Comparison of ENCODE assay signal across 1 cellular context in the genomic region with DNA sequence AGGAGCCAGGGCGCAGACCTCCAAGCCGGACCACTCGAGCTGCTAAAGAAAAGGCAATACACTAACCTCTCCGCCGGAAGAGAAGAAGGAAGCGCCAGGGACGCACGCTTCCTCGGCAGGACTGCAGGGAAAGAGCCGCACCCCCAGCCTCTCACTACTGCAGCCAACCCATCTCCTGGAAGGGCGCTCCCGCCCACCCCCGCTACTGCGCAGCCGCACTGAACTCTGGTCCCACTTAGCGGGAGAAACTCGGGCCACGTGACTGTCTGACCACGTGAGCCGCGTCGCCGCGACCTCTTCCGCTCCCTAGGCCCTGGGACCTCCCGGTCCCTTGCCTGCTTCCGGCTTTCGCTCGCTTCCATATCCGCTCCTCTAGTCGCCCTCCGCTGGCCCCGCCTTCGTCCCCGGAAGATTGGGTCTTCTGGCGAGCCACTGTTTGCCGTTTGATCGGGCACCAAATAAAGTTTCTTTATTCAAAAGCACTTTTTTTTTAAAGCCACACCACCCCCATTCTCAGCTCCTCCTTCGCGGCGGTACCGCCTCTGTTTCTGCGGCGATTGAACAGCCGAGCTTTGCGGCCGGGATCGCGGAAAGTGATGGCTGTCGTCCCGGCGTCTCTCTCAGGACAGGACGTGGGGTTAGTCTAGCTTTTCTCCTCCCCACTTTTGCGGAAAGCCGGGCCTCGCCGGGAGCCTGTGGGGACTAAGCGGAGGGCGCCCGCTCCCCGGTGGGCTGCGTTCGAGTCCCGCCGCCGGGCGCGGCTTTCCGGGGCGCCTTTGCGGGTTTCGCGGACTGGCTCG.
TF ChIP-seq lines count a peak whose summit lies in the region.

A gene with protein sequence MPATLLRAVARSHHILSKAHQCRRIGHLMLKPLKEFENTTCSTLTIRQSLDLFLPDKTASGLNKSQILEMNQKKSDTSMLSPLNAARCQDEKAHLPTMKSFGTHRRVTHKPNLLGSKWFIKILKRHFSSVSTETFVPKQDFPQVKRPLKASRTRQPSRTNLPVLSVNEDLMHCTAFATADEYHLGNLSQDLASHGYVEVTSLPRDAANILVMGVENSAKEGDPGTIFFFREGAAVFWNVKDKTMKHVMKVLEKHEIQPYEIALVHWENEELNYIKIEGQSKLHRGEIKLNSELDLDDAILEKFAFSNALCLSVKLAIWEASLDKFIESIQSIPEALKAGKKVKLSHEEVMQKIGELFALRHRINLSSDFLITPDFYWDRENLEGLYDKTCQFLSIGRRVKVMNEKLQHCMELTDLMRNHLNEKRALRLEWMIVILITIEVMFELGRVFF (minus strand): TSS at position 177 of the 800 bp plus-strand sequence. CDS start 6,315 bp downstream, outside the sequence.

TF ChIP-seq in K562, 482 proteins besides CTCF, POLR2A, EP300 and RAD21 (continued from another document and continues in another):
- TF ChIP-seq, protein P1, sequence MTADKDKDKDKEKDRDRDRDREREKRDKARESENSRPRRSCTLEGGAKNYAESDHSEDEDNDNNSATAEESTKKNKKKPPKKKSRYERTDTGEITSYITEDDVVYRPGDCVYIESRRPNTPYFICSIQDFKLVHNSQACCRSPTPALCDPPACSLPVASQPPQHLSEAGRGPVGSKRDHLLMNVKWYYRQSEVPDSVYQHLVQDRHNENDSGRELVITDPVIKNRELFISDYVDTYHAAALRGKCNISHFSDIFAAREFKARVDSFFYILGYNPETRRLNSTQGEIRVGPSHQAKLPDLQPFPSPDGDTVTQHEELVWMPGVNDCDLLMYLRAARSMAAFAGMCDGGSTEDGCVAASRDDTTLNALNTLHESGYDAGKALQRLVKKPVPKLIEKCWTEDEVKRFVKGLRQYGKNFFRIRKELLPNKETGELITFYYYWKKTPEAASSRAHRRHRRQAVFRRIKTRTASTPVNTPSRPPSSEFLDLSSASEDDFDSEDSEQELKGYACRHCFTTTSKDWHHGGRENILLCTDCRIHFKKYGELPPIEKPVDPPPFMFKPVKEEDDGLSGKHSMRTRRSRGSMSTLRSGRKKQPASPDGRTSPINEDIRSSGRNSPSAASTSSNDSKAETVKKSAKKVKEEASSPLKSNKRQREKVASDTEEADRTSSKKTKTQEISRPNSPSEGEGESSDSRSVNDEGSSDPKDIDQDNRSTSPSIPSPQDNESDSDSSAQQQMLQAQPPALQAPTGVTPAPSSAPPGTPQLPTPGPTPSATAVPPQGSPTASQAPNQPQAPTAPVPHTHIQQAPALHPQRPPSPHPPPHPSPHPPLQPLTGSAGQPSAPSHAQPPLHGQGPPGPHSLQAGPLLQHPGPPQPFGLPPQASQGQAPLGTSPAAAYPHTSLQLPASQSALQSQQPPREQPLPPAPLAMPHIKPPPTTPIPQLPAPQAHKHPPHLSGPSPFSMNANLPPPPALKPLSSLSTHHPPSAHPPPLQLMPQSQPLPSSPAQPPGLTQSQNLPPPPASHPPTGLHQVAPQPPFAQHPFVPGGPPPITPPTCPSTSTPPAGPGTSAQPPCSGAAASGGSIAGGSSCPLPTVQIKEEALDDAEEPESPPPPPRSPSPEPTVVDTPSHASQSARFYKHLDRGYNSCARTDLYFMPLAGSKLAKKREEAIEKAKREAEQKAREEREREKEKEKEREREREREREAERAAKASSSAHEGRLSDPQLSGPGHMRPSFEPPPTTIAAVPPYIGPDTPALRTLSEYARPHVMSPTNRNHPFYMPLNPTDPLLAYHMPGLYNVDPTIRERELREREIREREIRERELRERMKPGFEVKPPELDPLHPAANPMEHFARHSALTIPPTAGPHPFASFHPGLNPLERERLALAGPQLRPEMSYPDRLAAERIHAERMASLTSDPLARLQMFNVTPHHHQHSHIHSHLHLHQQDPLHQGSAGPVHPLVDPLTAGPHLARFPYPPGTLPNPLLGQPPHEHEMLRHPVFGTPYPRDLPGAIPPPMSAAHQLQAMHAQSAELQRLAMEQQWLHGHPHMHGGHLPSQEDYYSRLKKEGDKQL (CRISPR knock-in tag; IDR thresholded peaks at IDR 0.05; ENCODE audit: borderline replicate concordance), result no peak
- peak; percentile 64 for TF ChIP-seq FOSL1 (tag; conservative IDR thresholded peaks at IDR 0.05)
- TF ChIP-seq PHF21A (IDR thresholded peaks at IDR 0.05; ENCODE audit: borderline replicate concordance, low read depth), result 0 out of 2 replicates have a peak, but pooled peaks have one; percentile 46
- TF ChIP-seq BRCA1 (IDR thresholded peaks at IDR 0.05), result no peak
- no peak for TF ChIP-seq BRCA1 (CRISPR knock-in tag; IDR thresholded peaks at IDR 0.05)
- peak in 1 of 2 experiments; percentile 97; a peak in 2 of 4 replicates for TF ChIP-seq HDAC1 (IDR thresholded peaks at IDR 0.05)
- TF ChIP-seq ZNF41 (CRISPR knock-in tag; conservative IDR thresholded peaks at IDR 0.05), result no peak
- TF ChIP-seq GABPA (tag; conservative IDR thresholded peaks at IDR 0.05; ENCODE audit: low read depth), result peak; percentile 97
- TF ChIP-seq, protein P2, sequence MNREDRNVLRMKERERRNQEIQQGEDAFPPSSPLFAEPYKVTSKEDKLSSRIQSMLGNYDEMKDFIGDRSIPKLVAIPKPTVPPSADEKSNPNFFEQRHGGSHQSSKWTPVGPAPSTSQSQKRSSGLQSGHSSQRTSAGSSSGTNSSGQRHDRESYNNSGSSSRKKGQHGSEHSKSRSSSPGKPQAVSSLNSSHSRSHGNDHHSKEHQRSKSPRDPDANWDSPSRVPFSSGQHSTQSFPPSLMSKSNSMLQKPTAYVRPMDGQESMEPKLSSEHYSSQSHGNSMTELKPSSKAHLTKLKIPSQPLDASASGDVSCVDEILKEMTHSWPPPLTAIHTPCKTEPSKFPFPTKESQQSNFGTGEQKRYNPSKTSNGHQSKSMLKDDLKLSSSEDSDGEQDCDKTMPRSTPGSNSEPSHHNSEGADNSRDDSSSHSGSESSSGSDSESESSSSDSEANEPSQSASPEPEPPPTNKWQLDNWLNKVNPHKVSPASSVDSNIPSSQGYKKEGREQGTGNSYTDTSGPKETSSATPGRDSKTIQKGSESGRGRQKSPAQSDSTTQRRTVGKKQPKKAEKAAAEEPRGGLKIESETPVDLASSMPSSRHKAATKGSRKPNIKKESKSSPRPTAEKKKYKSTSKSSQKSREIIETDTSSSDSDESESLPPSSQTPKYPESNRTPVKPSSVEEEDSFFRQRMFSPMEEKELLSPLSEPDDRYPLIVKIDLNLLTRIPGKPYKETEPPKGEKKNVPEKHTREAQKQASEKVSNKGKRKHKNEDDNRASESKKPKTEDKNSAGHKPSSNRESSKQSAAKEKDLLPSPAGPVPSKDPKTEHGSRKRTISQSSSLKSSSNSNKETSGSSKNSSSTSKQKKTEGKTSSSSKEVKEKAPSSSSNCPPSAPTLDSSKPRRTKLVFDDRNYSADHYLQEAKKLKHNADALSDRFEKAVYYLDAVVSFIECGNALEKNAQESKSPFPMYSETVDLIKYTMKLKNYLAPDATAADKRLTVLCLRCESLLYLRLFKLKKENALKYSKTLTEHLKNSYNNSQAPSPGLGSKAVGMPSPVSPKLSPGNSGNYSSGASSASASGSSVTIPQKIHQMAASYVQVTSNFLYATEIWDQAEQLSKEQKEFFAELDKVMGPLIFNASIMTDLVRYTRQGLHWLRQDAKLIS (CRISPR knock-in tag; IDR thresholded peaks at IDR 0.05), result peak; percentile 38
- TF ChIP-seq KLF10 (CRISPR knock-in tag; IDR thresholded peaks at IDR 0.05), result no peak
- TF ChIP-seq ZZZ3 (IDR thresholded peaks at IDR 0.05), result peak; percentile 79
- TF ChIP-seq, protein P3, sequence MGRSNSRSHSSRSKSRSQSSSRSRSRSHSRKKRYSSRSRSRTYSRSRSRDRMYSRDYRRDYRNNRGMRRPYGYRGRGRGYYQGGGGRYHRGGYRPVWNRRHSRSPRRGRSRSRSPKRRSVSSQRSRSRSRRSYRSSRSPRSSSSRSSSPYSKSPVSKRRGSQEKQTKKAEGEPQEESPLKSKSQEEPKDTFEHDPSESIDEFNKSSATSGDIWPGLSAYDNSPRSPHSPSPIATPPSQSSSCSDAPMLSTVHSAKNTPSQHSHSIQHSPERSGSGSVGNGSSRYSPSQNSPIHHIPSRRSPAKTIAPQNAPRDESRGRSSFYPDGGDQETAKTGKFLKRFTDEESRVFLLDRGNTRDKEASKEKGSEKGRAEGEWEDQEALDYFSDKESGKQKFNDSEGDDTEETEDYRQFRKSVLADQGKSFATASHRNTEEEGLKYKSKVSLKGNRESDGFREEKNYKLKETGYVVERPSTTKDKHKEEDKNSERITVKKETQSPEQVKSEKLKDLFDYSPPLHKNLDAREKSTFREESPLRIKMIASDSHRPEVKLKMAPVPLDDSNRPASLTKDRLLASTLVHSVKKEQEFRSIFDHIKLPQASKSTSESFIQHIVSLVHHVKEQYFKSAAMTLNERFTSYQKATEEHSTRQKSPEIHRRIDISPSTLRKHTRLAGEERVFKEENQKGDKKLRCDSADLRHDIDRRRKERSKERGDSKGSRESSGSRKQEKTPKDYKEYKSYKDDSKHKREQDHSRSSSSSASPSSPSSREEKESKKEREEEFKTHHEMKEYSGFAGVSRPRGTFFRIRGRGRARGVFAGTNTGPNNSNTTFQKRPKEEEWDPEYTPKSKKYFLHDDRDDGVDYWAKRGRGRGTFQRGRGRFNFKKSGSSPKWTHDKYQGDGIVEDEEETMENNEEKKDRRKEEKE (IDR thresholded peaks at IDR 0.05; ENCODE audit: borderline replicate concordance in 1 of 2, control insufficient read depth in 1 of 2, low read depth in 2 of 2, low read length in 1 of 2), result peak in 1 of 2 experiments; percentile 81; a peak in 2 of 4 replicates
- TF ChIP-seq CBX2 (IDR thresholded peaks at IDR 0.05; ENCODE audit: insufficient read depth, low read length, poor library complexity, severe bottlenecking), result no peak
- no peak for TF ChIP-seq NFYB (IDR thresholded peaks at IDR 0.05; ENCODE audit: extremely low read depth, insufficient read length)
- TF ChIP-seq PHF20 (IDR thresholded peaks at IDR 0.05; ENCODE audit: partially characterized antibody), result peak; percentile 99
- peak; percentile 56 for TF ChIP-seq SPI1 (IDR thresholded peaks at IDR 0.05; ENCODE audit: borderline replicate concordance, low read depth, low read length)
- TF ChIP-seq HNRNPH1 (optimal IDR thresholded peaks at IDR 0.05; ENCODE audit: low read depth, low read length), result no peak
- no peak for TF ChIP-seq IFI16 (CRISPR knock-in tag; IDR thresholded peaks at IDR 0.05)
- no peak for TF ChIP-seq U2AF2 (optimal IDR thresholded peaks at IDR 0.05; ENCODE audit: low read depth, low read length)
- no peak for TF ChIP-seq MAFF (IDR thresholded peaks at IDR 0.05; ENCODE audit: low read length)
- TF ChIP-seq NFIC (IDR thresholded peaks at IDR 0.05), result peak; percentile 20; the same call in 1 of the 2 replicates
- TF ChIP-seq, protein P4, sequence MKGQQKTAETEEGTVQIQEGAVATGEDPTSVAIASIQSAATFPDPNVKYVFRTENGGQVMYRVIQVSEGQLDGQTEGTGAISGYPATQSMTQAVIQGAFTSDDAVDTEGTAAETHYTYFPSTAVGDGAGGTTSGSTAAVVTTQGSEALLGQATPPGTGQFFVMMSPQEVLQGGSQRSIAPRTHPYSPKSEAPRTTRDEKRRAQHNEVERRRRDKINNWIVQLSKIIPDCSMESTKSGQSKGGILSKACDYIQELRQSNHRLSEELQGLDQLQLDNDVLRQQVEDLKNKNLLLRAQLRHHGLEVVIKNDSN (CRISPR knock-in tag; IDR thresholded peaks at IDR 0.05), result peak; percentile 100
- peak; percentile 62 to 70 for TF ChIP-seq KDM1A (IDR thresholded peaks at IDR 0.05)
- TF ChIP-seq RBM22 (IDR thresholded peaks at IDR 0.05; ENCODE audit: low read depth, low read length, poor library complexity, severe bottlenecking), result no peak
- peak; percentile 78 for TF ChIP-seq TAF1 (IDR thresholded peaks at IDR 0.05; ENCODE audit: control insufficient read depth, extremely low read depth, insufficient read depth, low read length, severe bottlenecking)
- peak; percentile 36; the same call in 1 of the 2 replicates for TF ChIP-seq LEF1 (IDR thresholded peaks at IDR 0.05)
- no peak for TF ChIP-seq TAF15 (IDR thresholded peaks at IDR 0.05; ENCODE audit: low read depth, low read length)
- no peak for TF ChIP-seq ZNF589 (CRISPR knock-in tag; IDR thresholded peaks at IDR 0.05; ENCODE audit: low read depth)
- no peak for TF ChIP-seq ETS2 (tag; IDR thresholded peaks at IDR 0.05; ENCODE audit: borderline replicate concordance, poor library complexity, severe bottlenecking)
- no peak for TF ChIP-seq ZNF121 (CRISPR knock-in tag; conservative IDR thresholded peaks at IDR 0.05)
- TF ChIP-seq, protein P5, sequence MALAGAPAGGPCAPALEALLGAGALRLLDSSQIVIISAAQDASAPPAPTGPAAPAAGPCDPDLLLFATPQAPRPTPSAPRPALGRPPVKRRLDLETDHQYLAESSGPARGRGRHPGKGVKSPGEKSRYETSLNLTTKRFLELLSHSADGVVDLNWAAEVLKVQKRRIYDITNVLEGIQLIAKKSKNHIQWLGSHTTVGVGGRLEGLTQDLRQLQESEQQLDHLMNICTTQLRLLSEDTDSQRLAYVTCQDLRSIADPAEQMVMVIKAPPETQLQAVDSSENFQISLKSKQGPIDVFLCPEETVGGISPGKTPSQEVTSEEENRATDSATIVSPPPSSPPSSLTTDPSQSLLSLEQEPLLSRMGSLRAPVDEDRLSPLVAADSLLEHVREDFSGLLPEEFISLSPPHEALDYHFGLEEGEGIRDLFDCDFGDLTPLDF (CRISPR knock-in tag; IDR thresholded peaks at IDR 0.05), result peak; percentile 86
- no peak for TF ChIP-seq MCM3 (IDR thresholded peaks at IDR 0.05)
- TF ChIP-seq ZNF165 (CRISPR knock-in tag; IDR thresholded peaks at IDR 0.05; ENCODE audit: borderline replicate concordance), result no peak
- TF ChIP-seq RBM17 (IDR thresholded peaks at IDR 0.05; ENCODE audit: borderline replicate concordance, low read depth, low read length), result no peak
- peak; percentile 68 for TF ChIP-seq NCOR1 (IDR thresholded peaks at IDR 0.05)
- TF ChIP-seq ERF (CRISPR knock-in tag; IDR thresholded peaks at IDR 0.05), result 0 out of 2 replicates have a peak, but pooled peaks have one; percentile 51
- peak; percentile 95 for TF ChIP-seq NEUROD1 (IDR thresholded peaks at IDR 0.05; ENCODE audit: borderline replicate concordance, low read depth, low read length, partially characterized antibody)
- TF ChIP-seq, protein P6, sequence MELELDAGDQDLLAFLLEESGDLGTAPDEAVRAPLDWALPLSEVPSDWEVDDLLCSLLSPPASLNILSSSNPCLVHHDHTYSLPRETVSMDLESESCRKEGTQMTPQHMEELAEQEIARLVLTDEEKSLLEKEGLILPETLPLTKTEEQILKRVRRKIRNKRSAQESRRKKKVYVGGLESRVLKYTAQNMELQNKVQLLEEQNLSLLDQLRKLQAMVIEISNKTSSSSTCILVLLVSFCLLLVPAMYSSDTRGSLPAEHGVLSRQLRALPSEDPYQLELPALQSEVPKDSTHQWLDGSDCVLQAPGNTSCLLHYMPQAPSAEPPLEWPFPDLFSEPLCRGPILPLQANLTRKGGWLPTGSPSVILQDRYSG (tag; conservative IDR thresholded peaks at IDR 0.05; ENCODE audit: low read depth), result no peak
- peak; percentile 63 for TF ChIP-seq KLF13 (tag; IDR thresholded peaks at IDR 0.05; ENCODE audit: borderline replicate concordance, low read depth)
- TF ChIP-seq TRIM28 (IDR thresholded peaks at IDR 0.05), result peak; percentile 15; the same call in 1 of the 2 replicates
- 0 out of 2 replicates have a peak, but pooled peaks have one; percentile 62 for TF ChIP-seq TARDBP (IDR thresholded peaks at IDR 0.05)
- TF ChIP-seq ZNF311 (CRISPR knock-in tag; IDR thresholded peaks at IDR 0.05), result no peak
- peak; percentile 86 for TF ChIP-seq POLR2B (IDR thresholded peaks at IDR 0.05; ENCODE audit: low read depth, partially characterized antibody)
- TF ChIP-seq FIP1L1 (IDR thresholded peaks at IDR 0.05; ENCODE audit: low read depth, low read length, poor library complexity, severe bottlenecking), result peak; percentile 74
- no peak for TF ChIP-seq KAT8 (IDR thresholded peaks at IDR 0.05; ENCODE audit: low read depth)
